In the genomic region with DNA sequence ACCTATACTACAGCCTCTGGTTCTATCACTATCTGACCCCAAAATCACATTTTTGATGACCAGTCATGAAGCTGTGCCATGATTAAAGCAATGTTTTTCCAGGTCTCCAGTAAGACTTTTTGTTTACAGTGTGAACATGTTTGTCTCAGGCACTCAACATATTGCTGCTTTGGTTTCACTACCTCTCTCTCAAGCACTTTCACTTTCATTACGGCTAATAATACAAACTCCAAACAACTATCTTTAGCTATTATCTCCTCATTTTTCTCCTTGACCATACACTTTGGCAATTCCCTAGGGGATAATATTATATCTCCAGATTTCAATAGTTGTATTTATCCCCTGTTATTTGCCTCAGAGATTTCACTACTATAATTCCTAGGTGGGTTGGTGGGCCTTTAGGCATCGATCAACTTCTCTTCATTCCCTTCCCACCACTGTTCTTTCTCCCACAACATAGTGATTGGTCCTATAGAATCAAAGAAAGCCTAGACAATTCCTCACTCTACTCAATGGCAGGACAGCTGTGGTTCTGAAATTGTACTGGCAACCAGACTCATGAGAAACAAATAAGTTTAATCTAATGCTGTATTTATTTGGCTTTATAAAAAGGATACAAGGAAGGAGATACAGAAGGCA, we compare ENCODE assay signal across 1 cellular context.
TF ChIP-seq lines count a peak whose summit lies in the region.

No MANE protein-coding gene starts in this region.

TF ChIP-seq in SK-N-SH, 30 proteins besides CTCF, POLR2A, EP300 and RAD21 (continued from another document):
- TF ChIP-seq, protein P1, sequence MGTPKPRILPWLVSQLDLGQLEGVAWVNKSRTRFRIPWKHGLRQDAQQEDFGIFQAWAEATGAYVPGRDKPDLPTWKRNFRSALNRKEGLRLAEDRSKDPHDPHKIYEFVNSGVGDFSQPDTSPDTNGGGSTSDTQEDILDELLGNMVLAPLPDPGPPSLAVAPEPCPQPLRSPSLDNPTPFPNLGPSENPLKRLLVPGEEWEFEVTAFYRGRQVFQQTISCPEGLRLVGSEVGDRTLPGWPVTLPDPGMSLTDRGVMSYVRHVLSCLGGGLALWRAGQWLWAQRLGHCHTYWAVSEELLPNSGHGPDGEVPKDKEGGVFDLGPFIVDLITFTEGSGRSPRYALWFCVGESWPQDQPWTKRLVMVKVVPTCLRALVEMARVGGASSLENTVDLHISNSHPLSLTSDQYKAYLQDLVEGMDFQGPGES (IDR thresholded peaks at IDR 0.05; ENCODE audit: low read depth, low read length) = no peak
- TF ChIP-seq, protein P2, sequence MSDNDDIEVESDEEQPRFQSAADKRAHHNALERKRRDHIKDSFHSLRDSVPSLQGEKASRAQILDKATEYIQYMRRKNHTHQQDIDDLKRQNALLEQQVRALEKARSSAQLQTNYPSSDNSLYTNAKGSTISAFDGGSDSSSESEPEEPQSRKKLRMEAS (IDR thresholded peaks at IDR 0.05; ENCODE audit: low read depth) = no peak
- TF ChIP-seq NFIC (IDR thresholded peaks at IDR 0.05; ENCODE audit: borderline replicate concordance) (no peak), POLR2AphosphoS5 (IDR thresholded peaks at IDR 0.05; ENCODE audit: low read depth, low read length) (no peak)
